20 cellular contexts compared by ENCODE assay signal in the genomic region with DNA sequence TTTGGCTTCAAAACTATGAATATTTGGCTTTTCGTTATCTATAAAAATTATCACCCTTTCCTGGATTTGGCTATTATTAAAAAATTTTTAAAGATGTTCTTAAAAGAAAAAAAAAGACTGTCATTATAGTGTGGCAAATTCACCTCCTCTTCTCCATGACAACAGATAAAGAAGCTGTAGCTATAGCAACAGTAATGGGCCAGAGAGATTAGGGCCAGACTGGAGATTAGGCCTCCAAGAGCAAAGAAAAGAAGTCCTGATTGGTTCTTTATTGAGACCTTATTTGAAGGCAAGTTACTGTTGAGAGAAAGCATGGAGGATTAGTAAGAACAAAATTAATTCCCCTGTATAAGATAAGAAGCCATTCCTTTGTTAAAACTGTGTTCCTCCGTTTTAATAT.
"Had no signal": no experiment of that assay in that cellular context is flagged by ENCODE, and none has a peak within 500 bp of the region (broad histone marks: within the 10 kb centered on the region; RNA-seq: fewer than 3 reads in every experiment).

No MANE protein-coding gene starts in this region.

- H3K27me3 ChIP-seq: esophagus muscularis mucosa, spleen, transverse colon had no signal

- H3K4me1 ChIP-seq: esophagus muscularis mucosa, heart right ventricle, spleen, transverse colon had no signal

- H3K27ac ChIP-seq: esophagus muscularis mucosa, heart right ventricle, spleen, transverse colon had no signal

- DNase-seq: activated CD4-positive, alpha-beta T cell treated with anti-CD3 and anti-CD28 coated beads for 1 hour; activated CD4-positive, alpha-beta T cell treated with anti-CD3 and anti-CD28 coated beads, Interleukin-2, amount 50 U/mL, for 1 hour; activated CD8-positive, alpha-beta T cell treated with anti-CD3 and anti-CD28 coated beads for 36 hours; activated gamma-delta T cell treated with Interleukin-2 at 50 U/mL for 16 hours; activated T-cell treated with anti-CD3 and anti-CD28 coated beads, Interleukin-2, amount 50 U/mL, for 4 hours; foreskin melanocyte; heart right ventricle; left cardiac atrium; left ventricle myocardium superior; midbrain; naive thymus-derived CD4-positive, alpha-beta T cell; right cardiac atrium; spleen; stimulated activated CD4-positive, alpha-beta T cell treated with anti-CD3 and anti-CD28 coated beads, Interleukin-2, amount 100 ng/mL, for 48 hours; stimulated activated naive CD4-positive, alpha-beta T cell treated with Interleukin-2 at 50 U/mL for 16 hours; T-helper 2 cell; transverse colon had no signal

- ATAC-seq: activated CD8-positive, alpha-beta T cell treated with anti-CD3 and anti-CD28 coated beads for 36 hours; activated T-cell treated with anti-CD3 and anti-CD28 coated beads, Interleukin-2, amount 50 U/mL, for 4 hours; activated T-helper 17 cell treated with anti-CD3 and anti-CD28 coated beads, Interleukin-2, amount 50 U/mL, for 72 hours; heart right ventricle; left cardiac atrium; left ventricle myocardium superior; naive thymus-derived CD4-positive, alpha-beta T cell; right cardiac atrium; WTC11 had no signal

- H3K36me3 ChIP-seq: esophagus muscularis mucosa, heart right ventricle, spleen, transverse colon had no signal

- H3K4me3 ChIP-seq: esophagus muscularis mucosa, heart right ventricle, spleen, transverse colon had no signal

- H3K9me3 ChIP-seq: esophagus muscularis mucosa, heart right ventricle, spleen, transverse colon had no signal
